ENCODE assay signal across 31 cellular contexts in genomic region chr7:76057813-76058145, GRCh38. TPM values are rescaled to one million over a fixed set of nuclear protein-coding genes. Genes with fewer than 3 reads are reported as not detected.
A peak's percentile ranks its signal among the peaks of the same experiment; 100 is the strongest.
DNase-seq lines count a peak whose midpoint lies in the region; ATAC-seq, FAIRE-seq and TF ChIP-seq lines count a peak whose summit lies in the region.
"Had no signal": no experiment of that assay in that cellular context is flagged by ENCODE, and none has a peak within 500 bp of the region (broad histone marks: within the 10 kb centered on the region; RNA-seq: fewer than 3 reads in every experiment).

No MANE protein-coding gene starts in this region.

- H3K36me3 Mint-ChIP-seq in progenitor cell of endocrine pancreas (ENCODE audit: insufficient read depth): peaks cover 10% of the 10 kb centered on the region

- H3K4me1 Mint-ChIP-seq in progenitor cell of endocrine pancreas (ENCODE audit: low read depth): no peaks in the 10 kb centered on the region
- H3K4me1 Mint-ChIP-seq: neural crest cell had no signal

- H4K20me1 ChIP-seq in HepG2 (ENCODE audit: insufficient read depth, low read length): no peaks in the 10 kb centered on the region
- peaks cover 49% of the 10 kb centered on the region for H4K20me1 ChIP-seq in K562 (replicated peaks; ENCODE audit: control insufficient read depth, insufficient read depth, low read length)

- no peak overlapping the region for H3K4me2 ChIP-seq in HepG2 (ENCODE audit: low read depth, low read length)
- no peak overlapping the region for H3K4me2 ChIP-seq in K562 (ENCODE audit: insufficient read depth, low read length)
- H3K4me2 ChIP-seq: BLaER1 had no signal

- TF ChIP-seq CTCF in liver (IDR thresholded peaks at IDR 0.05; ENCODE audit: low read depth, low read length, missing input control) (no peak), HepG2 (CRISPR knock-in tag; IDR thresholded peaks at IDR 0.05) (no peak), K562 (IDR thresholded peaks at IDR 0.05 in 2 of 3, conservative IDR thresholded peaks at IDR 0.05 in 1 of 3; ENCODE audit: insufficient read depth in 2 of 3, low read depth in 1 of 3, low read length in 3 of 3) (no peak), progenitor cell of endocrine pancreas (IDR thresholded peaks at IDR 0.05; ENCODE audit: unreplicated experiment) (no peak)

- POLR2A ChIA-PET in HepG2 (lab: Yijun Ruan, JAX): no interaction called here
- POLR2A ChIA-PET in K562 (lab: Yijun Ruan, JAX): interaction anchor here (0.6 to 4.6 kb wide), 7 partner anchors 10 to 1664 kb away, joined by 3 to 30 read pairs (median 3); partner anchors contain the start of genes MDH2 and STYXL1

- H2AFZ ChIP-seq in HepG2 (ENCODE audit: low read length): no peak overlapping the region
- no peak overlapping the region for H2AFZ ChIP-seq in K562 (ENCODE audit: low read depth, low read length)

- TF ChIP-seq EP300 in HepG2 (IDR thresholded peaks at IDR 0.05; ENCODE audit: low read depth in 2 of 2, low read length in 2 of 2) (no peak), HepG2 (CRISPR knock-in tag; IDR thresholded peaks at IDR 0.05; ENCODE audit: borderline replicate concordance) (no peak), K562 (IDR thresholded peaks at IDR 0.05; ENCODE audit: low read length) (no peak)

- H3K4me3 ChIP-seq in liver (ENCODE audit: low read depth in 1 of 3, low read length in 3 of 3) (no peak overlapping the region), HepG2 (replicated peaks in 1 of 3; ENCODE audit: insufficient read depth in 1 of 3, low read depth in 2 of 3, low read length in 3 of 3) (no peak overlapping the region), K562 (no peak overlapping the region)
- H3K4me3 ChIP-seq: BLaER1, colonic mucosa, sigmoid colon, SK-N-MC, transverse colon had no signal

- TF ChIP-seq POLR2A in HepG2 (IDR thresholded peaks at IDR 0.05; ENCODE audit: insufficient read depth in 1 of 2, low read depth in 2 of 2, low read length in 2 of 2) (no peak), K562 (conservative IDR thresholded peaks at IDR 0.05) (no peak)

- peaks cover 13 to 53% (median 34%) of the 10 kb centered on the region in 4 donors for H3K4me1 ChIP-seq in liver (ENCODE audit: control insufficient read depth in 4 of 4, insufficient read depth in 4 of 4, low read length in 3 of 4)
- peaks cover 49% of the 10 kb centered on the region for H3K4me1 ChIP-seq in HepG2 (ENCODE audit: insufficient read depth, low read length)
- no peaks in the 10 kb centered on the region; a peak in 2 of 5 replicates for H3K4me1 ChIP-seq in K562 (replicated peaks in 1 of 2; ENCODE audit: control insufficient read depth in 2 of 2, insufficient read depth in 2 of 2, low read length in 2 of 2)
- H3K4me1 ChIP-seq: BLaER1, colonic mucosa had no signal

- H3K36me3 ChIP-seq in liver (ENCODE audit: control insufficient read depth in 4 of 4, insufficient read depth in 3 of 4, low read depth in 1 of 4, low read length in 3 of 4) (peaks cover 6 to 51% (median 23%) of the 10 kb centered on the region in 4 donors), HepG2 (replicated peaks in 1 of 2; ENCODE audit: control insufficient read depth in 1 of 2, insufficient read depth in 2 of 2, low read length in 2 of 2) (peaks cover 38 to 98% of the 10 kb centered on the region in 2 experiments), K562 (ENCODE audit: control insufficient read depth, insufficient read depth, low read length) (peaks cover 100% of the 10 kb centered on the region)

- H3K4me3 Mint-ChIP-seq in progenitor cell of endocrine pancreas (ENCODE audit: low read depth): no peak overlapping the region
- H3K4me3 Mint-ChIP-seq: activated CD8-positive, alpha-beta T cell treated with anti-CD3 and anti-CD28 coated beads, Interleukin-2, amount 10 ng/mL, durations not matched to agents 7 days and 5 days; effector memory CD8-positive, alpha-beta T cell; neural crest cell; stimulated activated naive CD8-positive, alpha-beta T cell treated with anti-CD3 and anti-CD28 coated beads, Interleukin-15, amount 100 ng/mL, for 72 hours; T-helper 1 cell treated with Interleukin-12 subunit alpha and Interleukin-12 subunit beta and Interleukin-4 antibody, amounts not matched to agents 30 μg/mL and 1 μg/mL, for 36 hours had no signal

- no peak for FAIRE-seq in HepG2 (lab: Jason Lieb, UNC)
- no peak for FAIRE-seq in K562 (lab: Jason Lieb, UNC)
- FAIRE-seq: bronchial epithelial cell, TTC549 had no signal

- no TSS peak for BruUV-seq in HepG2 (replicated peaks; lab: Mats Ljungman, UMichigan)
- no TSS peak for BruUV-seq in K562 (replicated peaks; lab: Mats Ljungman, UMichigan)

- no peaks in the 10 kb centered on the region for H3K9me3 ChIP-seq in liver (ENCODE audit: control insufficient read depth in 4 of 4, low read length in 3 of 4)
- H3K9me3 ChIP-seq in HepG2 (ENCODE audit: low read length): no peaks in the 10 kb centered on the region
- H3K9me3 ChIP-seq in K562 (replicated peaks; ENCODE audit: control insufficient read depth, insufficient read depth, low read depth, low read length): no peaks in the 10 kb centered on the region
- H3K9me3 ChIP-seq: BLaER1, colonic mucosa, sigmoid colon, transverse colon had no signal

- in situ Hi-C loops in HepG2 (cut with HindIII; ENCODE audit: extremely low pct_ligation_motif_present, low pct_unique_long_range_greater_than_20kb): no loop called here
- in situ Hi-C loops in K562 (cut with MboI): no loop called here

- ATAC-seq in HepG2 (no peak), K562 (no peak), HG02610 (IDR thresholded peaks at IDR 0.05; ENCODE audit: unreplicated experiment) (no peak), HG03520 (IDR thresholded peaks at IDR 0.05; ENCODE audit: unreplicated experiment) (no peak)
- ATAC-seq: activated CD8-positive, alpha-beta T cell treated with anti-CD3 and anti-CD28 coated beads, Interleukin-2, amount 10 ng/mL, durations not matched to agents 7 days and 5 days; effector memory CD8-positive, alpha-beta T cell; stimulated activated naive CD8-positive, alpha-beta T cell treated with anti-CD3 and anti-CD28 coated beads, Interleukin-15, amount 100 ng/mL, for 72 hours had no signal

- TF ChIP-seq RAD21 in liver (IDR thresholded peaks at IDR 0.05) (peak in 1 of 2 donors; percentile 24), HepG2 (CRISPR knock-in tag; IDR thresholded peaks at IDR 0.05) (no peak), K562 (CRISPR knock-in tag; conservative IDR thresholded peaks at IDR 0.05 in 1 of 2, IDR thresholded peaks at IDR 0.05 in 1 of 2) (no peak)

- H3K9me1 ChIP-seq in K562 (ENCODE audit: control insufficient read depth, insufficient read depth, low read length): peaks cover 2% of the 10 kb centered on the region

- H3K27me3 ChIP-seq in liver (ENCODE audit: control insufficient read depth in 4 of 4, insufficient read depth in 4 of 4, low read length in 3 of 4) (no peaks in the 10 kb centered on the region), HepG2 (ENCODE audit: control insufficient read depth in 1 of 2, insufficient read depth in 2 of 2, low read length in 2 of 2) (no peaks in the 10 kb centered on the region), K562 (ENCODE audit: control insufficient read depth in 2 of 2, insufficient read depth in 2 of 2, low read length in 2 of 2) (no peaks in the 10 kb centered on the region)
- H3K27me3 ChIP-seq: BLaER1, colonic mucosa, sigmoid colon, transverse colon had no signal

- H3K27ac ChIP-seq in liver (ENCODE audit: low read depth in 1 of 2, low read length in 2 of 2): peak overlapping the region; percentile 89 to 92
- no peak overlapping the region for H3K27ac ChIP-seq in HepG2 (ENCODE audit: extremely low read length, insufficient read depth, low read length)
- no peak overlapping the region; the same call in 2 of the 3 replicates for H3K27ac ChIP-seq in K562 (ENCODE audit: extremely low read depth, low read depth, low read length)
- H3K27ac ChIP-seq: BLaER1, colonic mucosa, sigmoid colon, SK-N-MC had no signal

- H3K9me3 Mint-ChIP-seq in progenitor cell of endocrine pancreas (ENCODE audit: low read depth): no peaks in the 10 kb centered on the region
- H3K9me3 Mint-ChIP-seq: effector memory CD8-positive, alpha-beta T cell; neural crest cell; stimulated activated naive CD8-positive, alpha-beta T cell treated with anti-CD3 and anti-CD28 coated beads, Interleukin-15, amount 100 ng/mL, for 72 hours; T-helper 1 cell treated with Interleukin-12 subunit alpha and Interleukin-12 subunit beta and Interleukin-4 antibody, amounts not matched to agents 30 μg/mL and 1 μg/mL, for 36 hours had no signal

- DNase-seq in HepG2 (ENCODE audit: low spot score): no peak
- DNase-seq in K562 (ENCODE audit: extremely low read depth in 1 of 4, low spot score in 3 of 4): no peak
- DNase-seq in progenitor cell of endocrine pancreas (ENCODE audit: low spot score, unreplicated experiment): no peak
- DNase-seq in cerebellum (ENCODE audit: low spot score): no peak
- DNase-seq: activated CD4-positive, CD25-positive, alpha-beta regulatory T cell treated with anti-CD3 and anti-CD28 coated beads, Interleukin-2, amount 50 U/mL, for 72 hours; activated CD8-positive, alpha-beta T cell treated with anti-CD3 and anti-CD28 coated beads, Interleukin-2, amount 10 ng/mL, durations not matched to agents 7 days and 5 days; activated naive CD4-positive, alpha-beta T cell; colonic mucosa; effector memory CD8-positive, alpha-beta T cell; erythroblast; GDM1; GOT3; head of caudate nucleus; kidney glomerular epithelial cell; mammary epithelial cell; NCI-H1092 treated with DMSO at 0.1 percent for 48 hours; NCI-H2029; NCI-H226; NCI-H748 treated with DMSO at 0.1 percent for 48 hours; sigmoid colon; stimulated activated naive CD8-positive, alpha-beta T cell treated with anti-CD3 and anti-CD28 coated beads, Interleukin-15, amount 100 ng/mL, for 72 hours; transverse colon had no signal

- intact Hi-C loops in HepG2 (cut with micrococcal nuclease; ENCODE audit: unreplicated experiment) (no loop called here), K562 (cut with micrococcal nuclease) (no loop called here)

- H3K9ac ChIP-seq in liver (ENCODE audit: low read depth in 1 of 2, low read length in 2 of 2): peak overlapping the region in 1 of 2 donors; percentile 28
- no peak overlapping the region for H3K9ac ChIP-seq in HepG2 (ENCODE audit: insufficient read depth, low read depth, low read length)
- H3K9ac ChIP-seq in K562 (ENCODE audit: insufficient read depth in 1 of 2, low read depth in 2 of 2, low read length in 2 of 2): no peak overlapping the region
- H3K9ac ChIP-seq: BLaER1 had no signal

- H3K27me3 Mint-ChIP-seq in progenitor cell of endocrine pancreas: no peaks in the 10 kb centered on the region
- H3K27me3 Mint-ChIP-seq: effector memory CD8-positive, alpha-beta T cell; stimulated activated naive CD8-positive, alpha-beta T cell treated with anti-CD3 and anti-CD28 coated beads, Interleukin-15, amount 100 ng/mL, for 72 hours had no signal

- peaks cover 26% of the 10 kb centered on the region for H3K79me2 ChIP-seq in HepG2 (ENCODE audit: insufficient read depth, low read length)
- H3K79me2 ChIP-seq in K562 (ENCODE audit: control insufficient read depth, insufficient read depth, low read length): peaks cover 44% of the 10 kb centered on the region

- peak overlapping the region; percentile 11 for H3K27ac Mint-ChIP-seq in progenitor cell of endocrine pancreas
- H3K27ac Mint-ChIP-seq: activated CD8-positive, alpha-beta T cell treated with anti-CD3 and anti-CD28 coated beads, Interleukin-2, amount 10 ng/mL, durations not matched to agents 7 days and 5 days; stimulated activated naive CD8-positive, alpha-beta T cell treated with anti-CD3 and anti-CD28 coated beads, Interleukin-15, amount 100 ng/mL, for 72 hours; T-helper 1 cell treated with Interleukin-12 subunit alpha and Interleukin-12 subunit beta and Interleukin-4 antibody, amounts not matched to agents 30 μg/mL and 1 μg/mL, for 36 hours had no signal

- WGBS in liver: 33% methylated on average over 11 of the region's 11 CpGs
- WGBS in HepG2 (ENCODE audit: low lambda C conversion rate): 96% methylated on average over 11 of the region's 11 CpGs
- 90% methylated on average over 11 of the region's 11 CpGs for WGBS in K562 (ENCODE audit: insufficient coverage, low coverage, missing lambda C conversion rate)

- CTCF ChIA-PET in HepG2 (lab: Yijun Ruan, JAX; ENCODE audit: low intra/inter-chr PET ratio, low total read pairs): no interaction called here
- CTCF ChIA-PET in K562 (lab: Yijun Ruan, JAX; ENCODE audit: low intra/inter-chr PET ratio): no interaction called here

RNA-seq across cellular contexts. Expression of gene MDH2, which starts 9.9 kb away (rescaled TPM):
- total RNA-seq in liver: 10 to 100 TPM; 33.6 to 84.7 TPM
- 100 to 1,000 TPM; 241 to 275 TPM for polyA plus RNA-seq in liver
- total RNA-seq in HepG2 (2016; rRNA removed; fragmentation: Illumina TruSeq; extraction: Trizol): 90.3 and 107 TPM in 2 replicates
- 35.9 and 38.8 TPM in 2 replicates for total RNA-seq in HepG2 (2016; cell fraction: cytosol; rRNA removed; fragmentation: Illumina TruSeq; extraction: Trizol; ENCODE audit: low read depth)
- 93.0 and 94.6 TPM in 2 replicates for total RNA-seq in HepG2 (2016; cell fraction: insoluble cytoplasmic fraction; rRNA removed; fragmentation: Illumina TruSeq; extraction: Trizol)
- 44.2 and 48.6 TPM in 2 replicates for total RNA-seq in HepG2 (2016; cell fraction: membrane; rRNA removed; fragmentation: Illumina TruSeq; extraction: Trizol)
- 45.4 and 53.0 TPM in 2 replicates for total RNA-seq in HepG2 (2016; cell fraction: nucleus; rRNA removed; fragmentation: Illumina TruSeq; extraction: Trizol)
- polyA plus RNA-seq in HepG2 (2011; rRNA removed): 81.4 and 90.1 TPM in 2 replicates
- polyA plus RNA-seq in HepG2 (2011; cell fraction: cytosol; rRNA removed): 48.1 and 61.9 TPM in 2 replicates
- polyA plus RNA-seq in HepG2 (2011; cell fraction: nucleus; rRNA removed): 51.2 and 52.4 TPM in 2 replicates
- 126 and 145 TPM in 2 replicates for polyA plus RNA-seq in HepG2 (2012)
- 80.9 and 96.5 TPM in 2 replicates for polyA plus RNA-seq in HepG2 (2016; cell fraction: cytosol; fragmentation: Illumina TruSeq; extraction: Trizol; ENCODE audit: low read depth)
- polyA plus RNA-seq in HepG2 (2016; cell fraction: insoluble cytoplasmic fraction; fragmentation: Illumina TruSeq; extraction: Trizol; ENCODE audit: low read depth): 203 and 256 TPM in 2 replicates
- 77.6 and 81.5 TPM in 2 replicates for polyA plus RNA-seq in HepG2 (2016; cell fraction: membrane; fragmentation: Illumina TruSeq; extraction: Trizol; ENCODE audit: low read depth)
- 113 and 123 TPM in 2 replicates for polyA plus RNA-seq in HepG2 (2016; cell fraction: nucleus; fragmentation: Illumina TruSeq; extraction: Trizol; ENCODE audit: insufficient read depth, low read depth)
- polyA minus RNA-seq in HepG2 (2011; rRNA and poly(A)+ RNA removed; ENCODE audit: low replicate concordance): 189 and 195 TPM in 2 replicates
- polyA minus RNA-seq in HepG2 (2011; cell fraction: cytosol; rRNA and poly(A)+ RNA removed): 86.4 and 103 TPM in 2 replicates
- polyA minus RNA-seq in HepG2 (2011; cell fraction: nucleus; rRNA and poly(A)+ RNA removed): 29.9 and 37.8 TPM in 2 replicates
- total RNA-seq in K562 (2011; cell fraction: chromatin; rRNA removed; ENCODE audit: low replicate concordance): 150 and 286 TPM in 2 replicates
- 194 and 214 TPM in 2 replicates for total RNA-seq in K562 (2011; cell fraction: nucleolus; rRNA removed)
- total RNA-seq in K562 (2011; cell fraction: nucleoplasm; rRNA removed): 176 and 210 TPM in 2 replicates
- total RNA-seq in K562 (2014; rRNA removed): 300 and 442 TPM in 2 replicates
- 153 and 164 TPM in 2 replicates for total RNA-seq in K562 (2014; rRNA removed; fragmentation: Illumina TruSeq; extraction: Trizol)
- total RNA-seq in K562 (2015; rRNA removed; fragmentation: Illumina TruSeq; extraction: Trizol): 216 and 230 TPM in 2 replicates
- total RNA-seq in K562 (2021): 671 and 701 TPM in 2 replicates
- 106 and 358 TPM in 2 replicates for polyA plus RNA-seq in K562 (2011; rRNA removed)
- polyA plus RNA-seq in K562 (2011; cell fraction: cytosol; rRNA removed): 156 and 243 TPM in 2 replicates
- polyA plus RNA-seq in K562 (2011; cell fraction: nucleus; rRNA removed): 190 and 250 TPM in 2 replicates
- 435 and 724 TPM in 2 replicates for polyA plus RNA-seq in K562 (2012)
- polyA plus RNA-seq in K562 (2014; fragmentation: Illumina TruSeq; extraction: Trizol): 509 and 570 TPM in 2 replicates
- polyA plus RNA-seq in K562 (2014; fragmentation: Nextera tagmentation; extraction: Ambion mirVana): 100 to 1,000 TPM; 242 to 411 TPM
- polyA plus RNA-seq in K562 (2014; rRNA removed): 211 and 216 TPM in 2 replicates
- 101 and 153 TPM in 2 replicates for polyA minus RNA-seq in K562 (2011; rRNA and poly(A)+ RNA removed)
- polyA minus RNA-seq in K562 (2011; cell fraction: cytosol; rRNA and poly(A)+ RNA removed): 389 and 497 TPM in 2 replicates
- polyA minus RNA-seq in K562 (2011; cell fraction: nucleus; rRNA and poly(A)+ RNA removed): 67.3 and 93.9 TPM in 2 replicates
- 119 and 122 TPM in 2 replicates for total RNA-seq in progenitor cell of endocrine pancreas
- total RNA-seq in cerebellum: 36.3 TPM

RNA-seq across cellular contexts. Expression of gene STYXL1, which starts 10.0 kb away (rescaled TPM):
- total RNA-seq in liver (10 to 100 TPM; 16.7 to 17.6 TPM), HepG2 (2016; rRNA removed; fragmentation: Illumina TruSeq; extraction: Trizol) (23.9 and 28.0 TPM in 2 replicates), K562 (2014; rRNA removed) (43.2 and 60.0 TPM in 2 replicates), K562 (2014; rRNA removed; fragmentation: Illumina TruSeq; extraction: Trizol) (57.2 and 59.2 TPM in 2 replicates), K562 (2015; rRNA removed; fragmentation: Illumina TruSeq; extraction: Trizol) (44.8 and 54.9 TPM in 2 replicates), K562 (2021) (44.3 and 50.0 TPM in 2 replicates), progenitor cell of endocrine pancreas (48.5 and 49.7 TPM in 2 replicates), cerebellum (15.0 TPM)
- polyA plus RNA-seq in liver (10 to 100 TPM; 16.4 to 27.5 TPM), HepG2 (2011; rRNA removed) (36.0 and 38.3 TPM in 2 replicates), K562 (2011; rRNA removed) (56.6 and 97.2 TPM in 2 replicates), K562 (2014; fragmentation: Illumina TruSeq; extraction: Trizol) (72.2 and 82.7 TPM in 2 replicates), K562 (2014; fragmentation: Nextera tagmentation; extraction: Ambion mirVana) (10 to 100 TPM; 36.5 to 49.7 TPM), K562 (2014; rRNA removed) (49.9 and 67.4 TPM in 2 replicates)
- total RNA-seq in HepG2 (2016; cell fraction: cytosol; rRNA removed; fragmentation: Illumina TruSeq; extraction: Trizol; ENCODE audit: low read depth): 13.7 and 16.8 TPM in 2 replicates
- 21.2 and 33.5 TPM in 2 replicates for total RNA-seq in HepG2 (2016; cell fraction: insoluble cytoplasmic fraction; rRNA removed; fragmentation: Illumina TruSeq; extraction: Trizol)
- total RNA-seq in HepG2 (2016; cell fraction: membrane; rRNA removed; fragmentation: Illumina TruSeq; extraction: Trizol): 15.6 and 15.7 TPM in 2 replicates
- 13.0 and 16.7 TPM in 2 replicates for total RNA-seq in HepG2 (2016; cell fraction: nucleus; rRNA removed; fragmentation: Illumina TruSeq; extraction: Trizol)
- polyA plus RNA-seq in HepG2 (2011; cell fraction: cytosol; rRNA removed): 47.3 and 50.3 TPM in 2 replicates
- 19.1 and 23.0 TPM in 2 replicates for polyA plus RNA-seq in HepG2 (2011; cell fraction: nucleus; rRNA removed)
- polyA plus RNA-seq in HepG2 (2012): 20.3 and 22.3 TPM in 2 replicates
- polyA plus RNA-seq in HepG2 (2016; cell fraction: cytosol; fragmentation: Illumina TruSeq; extraction: Trizol; ENCODE audit: low read depth): 17.6 and 20.9 TPM in 2 replicates
- 42.1 and 47.6 TPM in 2 replicates for polyA plus RNA-seq in HepG2 (2016; cell fraction: insoluble cytoplasmic fraction; fragmentation: Illumina TruSeq; extraction: Trizol; ENCODE audit: low read depth)
- polyA plus RNA-seq in HepG2 (2016; cell fraction: membrane; fragmentation: Illumina TruSeq; extraction: Trizol; ENCODE audit: low read depth): 19.0 and 20.3 TPM in 2 replicates
- 26.3 and 27.9 TPM in 2 replicates for polyA plus RNA-seq in HepG2 (2016; cell fraction: nucleus; fragmentation: Illumina TruSeq; extraction: Trizol; ENCODE audit: insufficient read depth, low read depth)
- 18.8 and 29.8 TPM in 2 replicates for polyA minus RNA-seq in HepG2 (2011; rRNA and poly(A)+ RNA removed; ENCODE audit: low replicate concordance)
- 7.5 and 9.2 TPM in 2 replicates for polyA minus RNA-seq in HepG2 (2011; cell fraction: cytosol; rRNA and poly(A)+ RNA removed)
- polyA minus RNA-seq in HepG2 (2011; cell fraction: nucleus; rRNA and poly(A)+ RNA removed): 8.9 and 10.7 TPM in 2 replicates
- 44.2 and 67.1 TPM in 2 replicates for total RNA-seq in K562 (2011; cell fraction: chromatin; rRNA removed; ENCODE audit: low replicate concordance)
- total RNA-seq in K562 (2011; cell fraction: nucleolus; rRNA removed): 24.7 and 30.0 TPM in 2 replicates
- 32.7 and 33.7 TPM in 2 replicates for total RNA-seq in K562 (2011; cell fraction: nucleoplasm; rRNA removed)
- polyA plus RNA-seq in K562 (2011; cell fraction: cytosol; rRNA removed): 86.0 and 101 TPM in 2 replicates
- 42.8 and 52.4 TPM in 2 replicates for polyA plus RNA-seq in K562 (2011; cell fraction: nucleus; rRNA removed)
- polyA plus RNA-seq in K562 (2012): 57.5 and 77.9 TPM in 2 replicates
- 34.7 and 51.8 TPM in 2 replicates for polyA minus RNA-seq in K562 (2011; rRNA and poly(A)+ RNA removed)
- polyA minus RNA-seq in K562 (2011; cell fraction: cytosol; rRNA and poly(A)+ RNA removed): 15.0 and 17.0 TPM in 2 replicates
- 10.6 and 12.0 TPM in 2 replicates for polyA minus RNA-seq in K562 (2011; cell fraction: nucleus; rRNA and poly(A)+ RNA removed)

Comparison
In these comparisons a context has a peak if more than half of its experiments do, and no peak if none do; other contexts are left out.
1. H3K27ac ChIP-seq: peak in liver (2 of 2); none in HepG2 (single experiment) and K562 (single experiment).